10 cellular contexts compared by ENCODE assay signal in genomic region chr20:63497946-63498935, GRCh38. TPM values are rescaled to one million over a fixed set of nuclear protein-coding genes. Genes with fewer than 3 reads are reported as not detected.
DNase-seq lines count a peak whose midpoint lies in the region; ATAC-seq and TF ChIP-seq lines count a peak whose summit lies in the region.
"Had no signal": no experiment of that assay in that cellular context is flagged by ENCODE, and none has a peak within 500 bp of the region (broad histone marks: within the 10 kb centered on the region; RNA-seq: fewer than 3 reads in every experiment).

No MANE protein-coding gene starts in this region.

- CTCF ChIA-PET in activated CD8-positive, alpha-beta T cell treated with anti-CD3 and anti-CD28 coated beads, Interleukin-2, amount 10 ng/mL, durations not matched to agents 7 days and 5 days (lab: Charles Lee) = interaction anchor here (1.7 kb wide), 1 partner anchor 23 kb away, joined by 13 read pairs; the partner anchor contains the start of gene PPDPF

- H3K4me3 ChIP-seq in NT2/D1 (ENCODE audit: insufficient read length, low read depth) (peak overlapping the region; percentile 72), epithelial cell of proximal tubule (ENCODE audit: low read depth, low read length) (peak overlapping the region; percentile 30), neuron (ENCODE audit: low read length) (peak overlapping the region; percentile 30)

- no peak overlapping the region for H2AFZ ChIP-seq in neuron (ENCODE audit: low read depth, low read length)

- peaks cover 19% of the 10 kb centered on the region for H3K27me3 ChIP-seq in NT2/D1 (ENCODE audit: insufficient read depth, insufficient read length)
- H3K27me3 ChIP-seq in neuron (ENCODE audit: insufficient read depth, low read length) = peaks cover 10% of the 10 kb centered on the region

- H3K9me3 ChIP-seq in NT2/D1 (ENCODE audit: insufficient read depth, low read length) (no peaks in the 10 kb centered on the region), neuron (ENCODE audit: low read length) (no peaks in the 10 kb centered on the region)

- peak overlapping the region; percentile 76 for H3K9ac ChIP-seq in NT2/D1 (ENCODE audit: insufficient read length, low read depth)

- peaks cover 8% of the 10 kb centered on the region for H3K4me1 Mint-ChIP-seq in activated CD8-positive, alpha-beta T cell treated with anti-CD3 and anti-CD28 coated beads, Interleukin-2, amount 10 ng/mL, durations not matched to agents 7 days and 5 days (ENCODE audit: low read depth)

- TF ChIP-seq CTCF in epithelial cell of proximal tubule (conservative IDR thresholded peaks at IDR 0.05; ENCODE audit: low read depth, low read length) = no peak

- POLR2A ChIA-PET in activated CD8-positive, alpha-beta T cell treated with anti-CD3 and anti-CD28 coated beads, Interleukin-2, amount 10 ng/mL, durations not matched to agents 7 days and 5 days (lab: Charles Lee) = interaction anchor here (0.6 to 1.0 kb wide), 2 partner anchors 23 to 265 kb away, joined by 3 read pairs; no protein-coding TSS in a partner anchor

- no peak overlapping the region for H3K4me3 Mint-ChIP-seq in activated CD8-positive, alpha-beta T cell treated with anti-CD3 and anti-CD28 coated beads, Interleukin-2, amount 10 ng/mL, durations not matched to agents 7 days and 5 days
- H3K4me3 Mint-ChIP-seq: T-helper 1 cell treated with Interleukin-12 subunit alpha and Interleukin-12 subunit beta and Interleukin-4 antibody, amounts not matched to agents 30 μg/mL and 1 μg/mL, for 36 hours had no signal

- H3K36me3 ChIP-seq in NT2/D1 (ENCODE audit: insufficient read depth, insufficient read length, low read length) (peaks cover 34% of the 10 kb centered on the region), neuron (ENCODE audit: insufficient read depth, low read length) (no peaks in the 10 kb centered on the region)

- H3K9me3 Mint-ChIP-seq in activated CD8-positive, alpha-beta T cell treated with anti-CD3 and anti-CD28 coated beads, Interleukin-2, amount 10 ng/mL, durations not matched to agents 7 days and 5 days (ENCODE audit: insufficient read depth) = no peaks in the 10 kb centered on the region
- H3K9me3 Mint-ChIP-seq: T-helper 1 cell treated with Interleukin-12 subunit alpha and Interleukin-12 subunit beta and Interleukin-4 antibody, amounts not matched to agents 30 μg/mL and 1 μg/mL, for 36 hours had no signal

- H3K4me1 ChIP-seq in NT2/D1 (ENCODE audit: insufficient read depth, insufficient read length) (peaks cover 41% of the 10 kb centered on the region), neuron (ENCODE audit: insufficient read depth, low read length) (peaks cover 23% of the 10 kb centered on the region)

- H3K36me3 Mint-ChIP-seq in activated CD8-positive, alpha-beta T cell treated with anti-CD3 and anti-CD28 coated beads, Interleukin-2, amount 10 ng/mL, durations not matched to agents 7 days and 5 days (ENCODE audit: low read depth) = no peaks in the 10 kb centered on the region

- H3K27ac Mint-ChIP-seq in activated CD8-positive, alpha-beta T cell treated with anti-CD3 and anti-CD28 coated beads, Interleukin-2, amount 10 ng/mL, durations not matched to agents 7 days and 5 days = no peak overlapping the region
- H3K27ac Mint-ChIP-seq: T-helper 1 cell treated with Interleukin-12 subunit alpha and Interleukin-12 subunit beta and Interleukin-4 antibody, amounts not matched to agents 30 μg/mL and 1 μg/mL, for 36 hours had no signal

- H3K27me3 Mint-ChIP-seq in activated CD8-positive, alpha-beta T cell treated with anti-CD3 and anti-CD28 coated beads, Interleukin-2, amount 10 ng/mL, durations not matched to agents 7 days and 5 days (ENCODE audit: low read depth) = peaks cover 24% of the 10 kb centered on the region

- ATAC-seq in activated CD8-positive, alpha-beta T cell treated with anti-CD3 and anti-CD28 coated beads, Interleukin-2, amount 10 ng/mL, durations not matched to agents 7 days and 5 days = no peak
- no peak for ATAC-seq in HG03439 (IDR thresholded peaks at IDR 0.05; ENCODE audit: unreplicated experiment)

- peak; percentile 73 for DNase-seq in Daoy (ENCODE audit: low read depth)
- DNase-seq in NT2/D1 (ENCODE audit: low read depth, low spot score) = no peak
- no peak for DNase-seq in epithelial cell of proximal tubule (ENCODE audit: low read depth)
- DNase-seq in activated CD8-positive, alpha-beta T cell treated with anti-CD3 and anti-CD28 coated beads, Interleukin-2, amount 10 ng/mL, durations not matched to agents 7 days and 5 days = no peak
- no peak for DNase-seq in NCI-H526 treated with DMSO at 0.1 percent for 48 hours (lab: John Stamatoyannopoulos, UW)
- DNase-seq in NOMO-1 (lab: John Stamatoyannopoulos, UW; ENCODE audit: unreplicated experiment in 2 of 2) = no peak

RNA-seq across cellular contexts. Expression of gene EEF1A2, which starts 0.6 kb away (rescaled TPM):
- 3.9 and 6.4 TPM in 2 replicates for total RNA-seq in Daoy (2014; rRNA removed; shearing (Covaris generic))
- total RNA-seq in epithelial cell of proximal tubule = 1.2 and 20.0 TPM in 2 replicates
- not detected for total RNA-seq in activated CD8-positive, alpha-beta T cell treated with anti-CD3 and anti-CD28 coated beads, Interleukin-2, amount 10 ng/mL, durations not matched to agents 7 days and 5 days
- total RNA-seq: subcutaneous adipose tissue had no signal

RNA-seq across cellular contexts. Expression of gene PPDPF, which starts 22.3 kb away (rescaled TPM):
- total RNA-seq in Daoy (2014; rRNA removed; shearing (Covaris generic)) = 30.6 and 39.0 TPM in 2 replicates
- total RNA-seq in epithelial cell of proximal tubule = 99.3 and 247 TPM in 2 replicates
- total RNA-seq in activated CD8-positive, alpha-beta T cell treated with anti-CD3 and anti-CD28 coated beads, Interleukin-2, amount 10 ng/mL, durations not matched to agents 7 days and 5 days = 100 to 1,000 TPM; 292 to 296 TPM

RNA-seq across cellular contexts. Expression of gene KCNQ2, which starts 25.8 kb away (rescaled TPM):
- 0.17 TPM in 1 of 2 replicates, not detected in the other for total RNA-seq in Daoy (2014; rRNA removed; shearing (Covaris generic))
- 0.14 TPM in 1 of 2 replicates, not detected in the other for total RNA-seq in epithelial cell of proximal tubule
- not detected for total RNA-seq in activated CD8-positive, alpha-beta T cell treated with anti-CD3 and anti-CD28 coated beads, Interleukin-2, amount 10 ng/mL, durations not matched to agents 7 days and 5 days
- total RNA-seq: subcutaneous adipose tissue had no signal

RNA-seq across cellular contexts. Expression of gene PTK6, which starts 38.9 kb away (rescaled TPM):
- not detected in 2 replicates for total RNA-seq in Daoy (2014; rRNA removed; shearing (Covaris generic))
- not detected in 2 replicates for total RNA-seq in epithelial cell of proximal tubule
- total RNA-seq in activated CD8-positive, alpha-beta T cell treated with anti-CD3 and anti-CD28 coated beads, Interleukin-2, amount 10 ng/mL, durations not matched to agents 7 days and 5 days = under 1 TPM in 1 of 2 experiments, not detected in 1; 0.34 TPM

RNA-seq across cellular contexts. Expression of gene SRMS, which starts 49.3 kb away (rescaled TPM):
- not detected in 2 replicates for total RNA-seq in Daoy (2014; rRNA removed; shearing (Covaris generic))
- not detected in 2 replicates for total RNA-seq in epithelial cell of proximal tubule
- not detected for total RNA-seq in activated CD8-positive, alpha-beta T cell treated with anti-CD3 and anti-CD28 coated beads, Interleukin-2, amount 10 ng/mL, durations not matched to agents 7 days and 5 days
- total RNA-seq: subcutaneous adipose tissue had no signal
